1 cellular context compared by ENCODE assay signal in the genomic region with DNA sequence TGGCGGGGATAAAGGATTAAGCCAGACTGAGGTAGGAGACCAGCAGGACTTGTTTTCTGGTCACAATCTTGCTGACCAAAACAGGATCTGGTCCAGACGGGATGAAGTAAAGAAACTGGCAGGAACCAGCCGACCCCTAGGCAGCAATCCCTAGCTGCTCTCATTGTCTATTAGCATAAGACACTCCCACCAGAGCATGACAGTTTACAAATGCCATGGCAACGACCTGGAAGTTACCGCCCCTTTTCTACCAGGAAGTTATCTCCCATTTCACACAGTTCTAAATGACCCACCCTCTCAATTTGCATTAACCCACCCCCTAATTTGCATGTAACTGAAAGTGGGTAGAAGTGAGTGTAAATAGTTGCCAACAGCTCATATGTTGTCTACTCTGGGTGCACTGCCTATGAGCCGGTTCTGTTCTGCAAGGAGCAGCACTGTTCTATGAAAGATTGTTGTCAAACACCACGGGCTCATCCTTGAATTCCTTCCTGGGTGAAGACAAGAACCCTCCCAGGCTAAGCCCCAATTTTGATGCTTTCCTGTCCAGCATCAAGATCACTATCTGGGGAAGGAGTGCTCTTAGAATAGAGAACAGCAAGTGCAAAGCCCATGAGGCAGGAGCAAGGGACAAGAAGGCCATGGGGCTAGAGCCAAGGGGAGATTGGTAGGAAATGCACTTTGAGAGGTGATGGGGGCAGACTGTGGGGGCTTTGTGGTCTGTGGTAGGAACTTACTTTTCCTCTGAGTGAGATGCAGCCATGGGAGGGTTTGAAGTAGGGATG.
TF ChIP-seq lines count a peak whose summit lies in the region.

No MANE protein-coding gene starts in this region.

TF ChIP-seq in endothelial cell of umbilical vein, 7 proteins besides CTCF, POLR2A, EP300 and RAD21:
- TF ChIP-seq, protein P1, sequence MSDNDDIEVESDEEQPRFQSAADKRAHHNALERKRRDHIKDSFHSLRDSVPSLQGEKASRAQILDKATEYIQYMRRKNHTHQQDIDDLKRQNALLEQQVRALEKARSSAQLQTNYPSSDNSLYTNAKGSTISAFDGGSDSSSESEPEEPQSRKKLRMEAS (IDR thresholded peaks at IDR 0.05; ENCODE audit: insufficient read depth, insufficient read length): no peak
- TF ChIP-seq JUN (IDR thresholded peaks at IDR 0.05; ENCODE audit: borderline replicate concordance, insufficient read depth, insufficient read length, low read depth) (no peak), FOS (IDR thresholded peaks at IDR 0.05; ENCODE audit: borderline replicate concordance, insufficient read depth, low read length) (no peak), MYC (IDR thresholded peaks at IDR 0.05; ENCODE audit: low read depth, low read length) (no peak), GATA2 (IDR thresholded peaks at IDR 0.05; ENCODE audit: insufficient read depth, insufficient read length, low read depth, low read length) (no peak), POLR2AphosphoS5 (IDR thresholded peaks at IDR 0.05; ENCODE audit: insufficient read depth, low read depth, low read length) (no peak), EZH2 (IDR thresholded peaks at IDR 0.05; ENCODE audit: borderline replicate concordance, low read depth, low read length, severe bottlenecking) (no peak)
